ENCODE assay signal across 10 cellular contexts in the genomic region with DNA sequence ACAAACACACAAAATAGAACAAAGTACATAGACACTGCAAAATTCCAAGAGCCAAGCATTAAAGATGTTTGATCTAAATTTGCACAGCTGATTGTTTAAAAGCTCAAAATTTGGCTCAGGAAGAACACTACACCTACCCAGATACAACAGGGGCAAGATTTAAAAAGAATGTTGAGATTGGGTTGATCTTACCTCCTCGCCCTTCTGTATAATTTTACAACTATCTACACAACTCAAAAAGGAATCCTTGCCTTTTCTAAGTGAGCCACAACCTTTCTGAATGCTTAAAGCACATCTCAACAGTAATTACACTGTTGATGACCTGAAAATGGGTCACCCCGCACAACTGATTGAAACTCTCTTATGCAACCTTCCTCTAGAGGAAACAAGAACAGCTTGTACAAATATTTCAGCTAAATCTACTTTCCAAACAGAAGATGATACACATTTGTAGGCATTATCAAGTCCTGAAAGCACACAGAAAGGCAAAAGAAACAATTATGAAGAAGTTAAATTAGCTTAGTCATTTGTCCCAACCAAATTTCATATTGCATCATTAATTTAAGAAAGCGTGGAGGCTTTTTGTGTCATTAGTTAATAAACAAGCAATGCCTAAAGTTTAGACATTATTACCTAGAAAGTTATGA.
DNase-seq lines count a peak whose midpoint lies in the region; ATAC-seq, FAIRE-seq and TF ChIP-seq lines count a peak whose summit lies in the region.
"Had no signal": no experiment of that assay in that cellular context is flagged by ENCODE, and none has a peak within 500 bp of the region (broad histone marks: within the 10 kb centered on the region; RNA-seq: fewer than 3 reads in every experiment).

No MANE protein-coding gene starts in this region.

- peaks cover 0 to 42% of the 10 kb centered on the region in 2 donors for H3K4me1 ChIP-seq in right atrium auricular region
- no peaks in the 10 kb centered on the region for H3K4me1 ChIP-seq in GM12878 (ENCODE audit: control insufficient read depth, insufficient read depth, low read length)
- no peaks in the 10 kb centered on the region for H3K4me1 ChIP-seq in uterus
- H3K4me1 ChIP-seq in ascending aorta = peaks cover 0 to 37% of the 10 kb centered on the region in 2 donors

- TF ChIP-seq EP300 in GM12878 (IDR thresholded peaks at IDR 0.05; ENCODE audit: borderline replicate concordance in 1 of 2, control insufficient read depth in 1 of 2, low read depth in 2 of 2, low read length in 2 of 2) = no peak

- in situ Hi-C loops in GM12878 (cut with MboI) = no loop called here

- no peak overlapping the region for H3K4me2 ChIP-seq in GM12878 (ENCODE audit: control insufficient read depth, insufficient read depth)

- TF ChIP-seq RAD21 in GM12878 (IDR thresholded peaks at IDR 0.05; ENCODE audit: insufficient read depth, low read depth, low read length) = no peak

- CTCF ChIA-PET in GM12878 (lab: Yijun Ruan, JAX) = interaction anchor here (1.3 to 3.3 kb wide), 2 partner anchors 47 to 71 kb away, joined by 3 to 9 read pairs; no protein-coding TSS in a partner anchor

- H3K27ac ChIP-seq in right atrium auricular region = no peak overlapping the region
- no peak overlapping the region for H3K27ac ChIP-seq in GM12878 (ENCODE audit: control insufficient read depth, insufficient read depth)
- peak overlapping the region; percentile 2 to 35 for H3K27ac ChIP-seq in uterus
- H3K27ac ChIP-seq in ascending aorta = no peak overlapping the region

- DNase-seq in Right ventricle myocardium superior = no peak
- DNase-seq in right atrium auricular region (ENCODE audit: low spot score) = no peak
- DNase-seq in GM12878 (ENCODE audit: low read depth, low spot score) = no peak
- DNase-seq in uterus = no peak
- no peak for DNase-seq in ascending aorta (ENCODE audit: low spot score in 2 of 2)
- no peak for DNase-seq in medulla oblongata (ENCODE audit: extremely low spot score)
- DNase-seq: natural killer cell, NCI-H1092 treated with DMSO at 0.1 percent for 48 hours had no signal

- no peaks in the 10 kb centered on the region for H3K79me2 ChIP-seq in GM12878 (ENCODE audit: control insufficient read depth, insufficient read depth, low read length)

- WGBS in GM12878 (ENCODE audit: insufficient coverage, insufficient replicate concordance, low lambda C conversion rate, missing lambda C conversion rate) = 97% methylated on average over 3 of the region's 3 CpGs

- no peak for TF ChIP-seq POLR2A in GM12878 (IDR thresholded peaks at IDR 0.05; ENCODE audit: low read depth, low read length)
- no peak for TF ChIP-seq POLR2A in uterus (IDR thresholded peaks at IDR 0.05)

- POLR2A ChIA-PET in GM12878 (lab: Charles Lee) = no interaction called here

- H3K9me3 ChIP-seq in right atrium auricular region (no peaks in the 10 kb centered on the region), GM12878 (replicated peaks; ENCODE audit: control insufficient read depth, insufficient read depth, low read length) (no peaks in the 10 kb centered on the region), uterus (no peaks in the 10 kb centered on the region), ascending aorta (no peaks in the 10 kb centered on the region)

- ATAC-seq in Right ventricle myocardium superior (ENCODE audit: poor library complexity) (peak; percentile 78), GM12878 (no peak), GM18520 (IDR thresholded peaks at IDR 0.05; ENCODE audit: unreplicated experiment) (no peak)
- ATAC-seq: natural killer cell had no signal

- TF ChIP-seq CTCF in right atrium auricular region (IDR thresholded peaks at IDR 0.05) (no peak), GM12878 (IDR thresholded peaks at IDR 0.05 in 2 of 3, conservative IDR thresholded peaks at IDR 0.05 in 1 of 3; ENCODE audit: control insufficient read depth in 2 of 3, extremely low read depth in 1 of 3, insufficient read depth in 1 of 3, low read depth in 3 of 3, low read length in 3 of 3) (no peak), uterus (IDR thresholded peaks at IDR 0.05) (no peak), ascending aorta (IDR thresholded peaks at IDR 0.05) (no peak)

- intact Hi-C loops in Right ventricle myocardium superior (cut with DNase I) (no loop called here), GM12878 (cut with micrococcal nuclease; ENCODE audit: unreplicated experiment) (no loop called here), uterus (cut with DNase I; ENCODE audit: low total_unique reads) (no loop called here), ascending aorta (cut with DNase I) (loop anchor here (5.0 kb wide), 1 partner anchor 40 kb away; no protein-coding TSS in a partner anchor)

- H3K27me3 ChIP-seq in right atrium auricular region = no peaks in the 10 kb centered on the region
- H3K27me3 ChIP-seq in GM12878 (replicated peaks in 1 of 2; ENCODE audit: control insufficient read depth in 2 of 2, insufficient read depth in 2 of 2, low read length in 1 of 2) = no peaks in the 10 kb centered on the region
- H3K27me3 ChIP-seq in uterus = no peaks in the 10 kb centered on the region
- no peaks in the 10 kb centered on the region for H3K27me3 ChIP-seq in ascending aorta

- BruUV-seq in GM12878 (replicated peaks; lab: Mats Ljungman, UMichigan) = TSS peak; percentile 28

- FAIRE-seq in GM12878 (lab: Jason Lieb, UNC) (no peak), islet of Langerhans (lab: Jason Lieb, UNC) (peak; percentile 94)

- H4K20me1 ChIP-seq in GM12878 (ENCODE audit: control insufficient read depth, insufficient read depth) = no peaks in the 10 kb centered on the region

- RAD21 ChIA-PET in GM12878 (lab: Charles Lee; ENCODE audit: unreplicated experiment) = no interaction called here

- no peaks in the 10 kb centered on the region for H3K36me3 ChIP-seq in right atrium auricular region
- peaks cover 0 to 6% of the 10 kb centered on the region in 2 experiments for H3K36me3 ChIP-seq in GM12878 (ENCODE audit: control insufficient read depth in 2 of 2, insufficient read depth in 2 of 2, low read length in 1 of 2)
- H3K36me3 ChIP-seq in uterus = no peaks in the 10 kb centered on the region
- H3K36me3 ChIP-seq in ascending aorta = peaks cover 6 to 18% of the 10 kb centered on the region in 2 donors

- no peak overlapping the region for H3K9ac ChIP-seq in GM12878 (ENCODE audit: control insufficient read depth, insufficient read depth, low read length)

- H3K4me3 ChIP-seq in right atrium auricular region = no peak overlapping the region
- no peak overlapping the region for H3K4me3 ChIP-seq in GM12878
- no peak overlapping the region for H3K4me3 ChIP-seq in uterus
- no peak overlapping the region for H3K4me3 ChIP-seq in ascending aorta

- H2AFZ ChIP-seq in GM12878 (ENCODE audit: control insufficient read depth, low read depth, low read length) = no peak overlapping the region

- SMC1A ChIA-PET in GM12878 (lab: Charles Lee; ENCODE audit: uncharacterized antibody, unreplicated experiment) = interaction anchor here (1.0 to 1.5 kb wide), 2 partner anchors 11 to 132 kb away, joined by 3 to 6 read pairs; no protein-coding TSS in a partner anchor

TF ChIP-seq in GM12878, 131 proteins besides CTCF, POLR2A, EP300 and RAD21:
- no peak for TF ChIP-seq SPI1 (IDR thresholded peaks at IDR 0.05; ENCODE audit: borderline replicate concordance, insufficient read depth, low read depth, low read length)
- TF ChIP-seq, protein P1, sequence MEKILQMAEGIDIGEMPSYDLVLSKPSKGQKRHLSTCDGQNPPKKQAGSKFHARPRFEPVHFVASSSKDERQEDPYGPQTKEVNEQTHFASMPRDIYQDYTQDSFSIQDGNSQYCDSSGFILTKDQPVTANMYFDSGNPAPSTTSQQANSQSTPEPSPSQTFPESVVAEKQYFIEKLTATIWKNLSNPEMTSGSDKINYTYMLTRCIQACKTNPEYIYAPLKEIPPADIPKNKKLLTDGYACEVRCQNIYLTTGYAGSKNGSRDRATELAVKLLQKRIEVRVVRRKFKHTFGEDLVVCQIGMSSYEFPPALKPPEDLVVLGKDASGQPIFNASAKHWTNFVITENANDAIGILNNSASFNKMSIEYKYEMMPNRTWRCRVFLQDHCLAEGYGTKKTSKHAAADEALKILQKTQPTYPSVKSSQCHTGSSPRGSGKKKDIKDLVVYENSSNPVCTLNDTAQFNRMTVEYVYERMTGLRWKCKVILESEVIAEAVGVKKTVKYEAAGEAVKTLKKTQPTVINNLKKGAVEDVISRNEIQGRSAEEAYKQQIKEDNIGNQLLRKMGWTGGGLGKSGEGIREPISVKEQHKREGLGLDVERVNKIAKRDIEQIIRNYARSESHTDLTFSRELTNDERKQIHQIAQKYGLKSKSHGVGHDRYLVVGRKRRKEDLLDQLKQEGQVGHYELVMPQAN (conservative IDR thresholded peaks at IDR 0.05) = no peak
TF ChIP-seq in GM12878: peak in this region for 0.

Comparison
In these comparisons a context has a peak if more than half of its experiments do, and no peak if none do; other contexts are left out.
1. H3K27ac ChIP-seq: peak in uterus (2 of 2); none in right atrium auricular region (0 of 2), GM12878 (single experiment) and ascending aorta (0 of 2).